Comparison of ENCODE assay signal across 19 cellular contexts in genomic region chr6:137601471-137601870, GRCh38.
"Had no signal": no experiment of that assay in that cellular context is flagged by ENCODE, and none has a peak within 500 bp of the region (broad histone marks: within the 10 kb centered on the region; RNA-seq: fewer than 3 reads in every experiment).

No MANE protein-coding gene starts in this region.

- DNase-seq: left colon; left lung; lower lobe of right lung; mammary epithelial cell; mesenchymal stem cell; naive thymus-derived CD8-positive, alpha-beta T cell; pancreas; posterior cingulate gyrus; psoas muscle; retina; right cardiac atrium; spleen; stimulated activated CD4-positive, alpha-beta T cell treated with anti-CD3 and anti-CD28 coated beads, Interleukin-4, amount 100 ng/mL, for 24 hours; stimulated activated naive CD4-positive, alpha-beta T cell; uterus had no signal

- H3K27ac ChIP-seq: left lung, lower lobe of right lung, pancreas, psoas muscle, skin epidermis, spleen, tibial nerve, uterus had no signal

- ATAC-seq: left colon; left lung; lower lobe of right lung; naive thymus-derived CD8-positive, alpha-beta T cell; pancreas; psoas muscle; right cardiac atrium; sciatic nerve; stimulated activated effector memory CD8-positive, alpha-beta T cell treated with anti-CD3 and anti-CD28 coated beads, Interleukin-12 subunit alpha, Interleukin-12 subunit beta, amount 100 ng/mL, for 72 hours had no signal
